ENCODE assay signal across 16 cellular contexts in the genomic region with DNA sequence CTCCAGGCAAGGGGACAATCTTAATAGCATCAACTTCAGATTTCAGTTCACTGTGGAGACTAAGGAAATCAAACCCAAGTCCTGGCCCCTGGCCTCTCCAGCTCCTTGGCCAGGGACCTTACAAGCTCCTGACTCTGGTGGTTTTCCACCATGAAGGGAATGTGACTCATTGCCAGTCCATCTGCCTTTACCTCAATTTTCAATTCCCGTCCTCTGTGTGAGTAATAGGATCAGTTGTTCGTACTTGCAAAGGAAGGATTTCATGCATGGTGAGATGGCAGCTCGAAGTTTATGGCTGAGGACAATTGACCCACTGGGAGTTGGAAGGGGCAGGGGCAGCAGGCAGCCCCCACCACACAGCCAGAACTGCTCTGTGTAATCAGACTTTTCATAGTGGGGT. TPM values are rescaled to one million over a fixed set of nuclear protein-coding genes. Genes with fewer than 3 reads are reported as not detected.
DNase-seq lines count a peak whose midpoint lies in the region; ATAC-seq, FAIRE-seq and TF ChIP-seq lines count a peak whose summit lies in the region.
"Had no signal": no experiment of that assay in that cellular context is flagged by ENCODE, and none has a peak within 500 bp of the region (broad histone marks: within the 10 kb centered on the region; RNA-seq: fewer than 3 reads in every experiment).

No MANE protein-coding gene starts in this region.

- H3K27ac ChIP-seq in keratinocyte (ENCODE audit: control insufficient read depth, insufficient read depth, low read length): peak overlapping the region; percentile 11
- H3K27ac ChIP-seq: sigmoid colon had no signal

- H3K27me3 ChIP-seq in bronchial epithelial cell (ENCODE audit: control insufficient read depth, insufficient read depth, low read length) (no peaks in the 10 kb centered on the region), keratinocyte (ENCODE audit: control insufficient read depth, extremely low read depth, insufficient read depth, low read length) (no peaks in the 10 kb centered on the region)
- H3K27me3 ChIP-seq: sigmoid colon had no signal

- no peaks in the 10 kb centered on the region for H3K9me3 ChIP-seq in keratinocyte (ENCODE audit: control insufficient read depth, low read depth, low read length)
- H3K9me3 ChIP-seq: sigmoid colon had no signal

- H3K4me3 ChIP-seq in AG04449 (ENCODE audit: low read depth, low read length) (no peak overlapping the region), bronchial epithelial cell (ENCODE audit: low read depth, low read length) (no peak overlapping the region), keratinocyte (ENCODE audit: control insufficient read depth in 2 of 3, extremely low read depth in 1 of 3, insufficient read depth in 2 of 3, low read depth in 1 of 3, low read length in 3 of 3) (no peak overlapping the region)
- H3K4me3 ChIP-seq: sigmoid colon had no signal

- H3K9ac ChIP-seq in keratinocyte (ENCODE audit: control insufficient read depth, extremely low read depth, insufficient read depth, low read length): no peak overlapping the region

- H3K4me2 ChIP-seq in keratinocyte (ENCODE audit: control insufficient read depth, extremely low read depth, insufficient read depth, low read depth, low read length): peak overlapping the region; percentile 44

- H3K79me2 ChIP-seq in keratinocyte (ENCODE audit: control insufficient read depth, insufficient read depth, low read length): no peaks in the 10 kb centered on the region

- FAIRE-seq in bronchial epithelial cell (lab: Jason Lieb, UNC) (no peak), keratinocyte (lab: Jason Lieb, UNC) (peak; percentile 96)
- FAIRE-seq: A204.1, D721Med, H54 had no signal

- dilution Hi-C loops in keratinocyte (cut with MboI; ENCODE audit: extremely low pct_ligation_motif_present, low sequenced_read_pairs): no loop called here

- H3K36me3 ChIP-seq in bronchial epithelial cell (ENCODE audit: control insufficient read depth, insufficient read depth, low read length) (no peaks in the 10 kb centered on the region), keratinocyte (ENCODE audit: control insufficient read depth in 2 of 2, extremely low read depth in 1 of 2, insufficient read depth in 2 of 2, low read length in 2 of 2) (no peaks in the 10 kb centered on the region)
- H3K36me3 ChIP-seq: sigmoid colon had no signal

- no peak for ATAC-seq in HG03159 (IDR thresholded peaks at IDR 0.05; ENCODE audit: unreplicated experiment)
- ATAC-seq in HG03025 (IDR thresholded peaks at IDR 0.05; ENCODE audit: low FRiP score, unreplicated experiment): no peak

- no peak for TF ChIP-seq CTCF in AG04449 (IDR thresholded peaks at IDR 0.05; ENCODE audit: insufficient read depth, low read length, missing control alignments)
- no peak for TF ChIP-seq CTCF in bronchial epithelial cell (IDR thresholded peaks at IDR 0.05; ENCODE audit: insufficient read depth, low read length, severe bottlenecking)
- no peak for TF ChIP-seq CTCF in keratinocyte (optimal IDR thresholded peaks at IDR 0.05 in 1 of 3, IDR thresholded peaks at IDR 0.05 in 1 of 3, conservative IDR thresholded peaks at IDR 0.05 in 1 of 3; ENCODE audit: extremely low read depth in 1 of 3, insufficient read depth in 2 of 3, low read length in 3 of 3)

- POLR2A ChIA-PET in AG04449 (lab: Yijun Ruan, JAX): interaction anchor here (0.5 to 0.8 kb wide), 3 partner anchors 10 to 33 kb away, joined by 3 read pairs; no protein-coding TSS in a partner anchor

- H4K20me1 ChIP-seq in keratinocyte (ENCODE audit: control insufficient read depth, extremely low read depth, insufficient read depth, low read length): no peaks in the 10 kb centered on the region

- no peak overlapping the region for H2AFZ ChIP-seq in keratinocyte (ENCODE audit: control insufficient read depth, low read length)

- CTCF ChIA-PET in AG04449 (lab: Yijun Ruan, JAX): interaction anchor here (1.0 to 7.8 kb wide), 4 partner anchors 11 to 55 kb away, joined by 3 to 203 read pairs (median 48); no protein-coding TSS in a partner anchor

- H3K9me1 ChIP-seq in keratinocyte (ENCODE audit: control insufficient read depth, extremely low read depth, insufficient read depth, low read length): no peaks in the 10 kb centered on the region

- peaks cover 20% of the 10 kb centered on the region for H3K4me1 ChIP-seq in keratinocyte (ENCODE audit: control insufficient read depth, extremely low read depth, insufficient read depth, low read length)
- H3K4me1 ChIP-seq: sigmoid colon had no signal

- DNase-seq in AG04449 (ENCODE audit: low read depth, low spot score): peak; percentile 71
- DNase-seq in HK-2 (ENCODE audit: unreplicated experiment): peak; percentile 10
- peak; percentile 97 for DNase-seq in bronchial epithelial cell (ENCODE audit: low read depth)
- peak; percentile 46 for DNase-seq in keratinocyte (ENCODE audit: low read depth, low spot score)
- no peak for DNase-seq in NCI-H446 treated with DMSO at 0.1 percent for 48 hours (lab: John Stamatoyannopoulos, UW)
- DNase-seq in activated CD4-positive, CD25-positive, alpha-beta regulatory T cell (lab: John Stamatoyannopoulos, UW): no peak
- DNase-seq: activated gamma-delta T cell treated with Interleukin-2 at 50 U/mL for 16 hours; NCI-H2081 treated with DMSO at 0.1 percent for 48 hours; nucleus accumbens; sigmoid colon; stimulated activated naive CD4-positive, alpha-beta T cell had no signal

RNA-seq across cellular contexts. Expression of gene INSC, which starts 42.5 kb away (rescaled TPM):
- total RNA-seq in bronchial epithelial cell: 0.53 and 1.2 TPM in 2 replicates
- polyA plus RNA-seq in keratinocyte: 0.08 to 0.15 TPM (median 0.13 TPM) in 3 replicates
- polyA plus RNA-seq in keratinocyte (2011; ENCODE audit: low read depth): 0.59 TPM
- polyA plus RNA-seq in keratinocyte (2011; cell fraction: cytosol; rRNA removed): 0.04 and 0.08 TPM in 2 replicates
- polyA plus RNA-seq in keratinocyte (2011; cell fraction: nucleus; rRNA removed): 0.08 TPM in 1 of 2 replicates, not detected in the other
- polyA plus RNA-seq in keratinocyte (2012; ENCODE audit: low replicate concordance): 0.13 and 0.78 TPM in 2 replicates
- polyA minus RNA-seq in keratinocyte: 0.26 TPM in 1 of 3 replicates, not detected in the others
- not detected for polyA minus RNA-seq in keratinocyte (2011; cell fraction: cytosol; rRNA and poly(A)+ RNA removed)
- polyA minus RNA-seq in keratinocyte (2011; cell fraction: nucleus; rRNA and poly(A)+ RNA removed): not detected in 2 replicates

Comparison
In these comparisons a context has a peak if more than half of its experiments do, and no peak if none do; other contexts are left out.
1. DNase-seq: peak in AG04449 (single experiment), HK-2 (single experiment), bronchial epithelial cell (single experiment) and keratinocyte (single experiment); none in NCI-H446 treated with DMSO at 0.1 percent for 48 hours (single experiment) and activated CD4-positive, CD25-positive, alpha-beta regulatory T cell (0 of 4).